30 cellular contexts compared by ENCODE assay signal in genomic region chr3:7082244-7082643, GRCh38.
"Had no signal": no experiment of that assay in that cellular context is flagged by ENCODE, and none has a peak within 500 bp of the region (broad histone marks: within the 10 kb centered on the region; RNA-seq: fewer than 3 reads in every experiment).

No MANE protein-coding gene starts in this region.

- H3K27me3 ChIP-seq: neutrophil, pancreas, spleen, suprapubic skin, testis, tibial artery, transverse colon, upper lobe of right lung, uterus had no signal

- H3K4me1 Mint-ChIP-seq: naive thymus-derived CD8-positive, alpha-beta T cell; nephron progenitor cell; neural crest cell; stimulated activated memory B cell treated with anti-CD40 and anti-IgM and Interleukin-4, amounts not matched to agents 10 μg/mL and 1 μg/mL and 100 μg/mL, for 72 hours; stimulated activated naive CD8-positive, alpha-beta T cell treated with anti-CD3 and anti-CD28 coated beads, Interleukin-15, amount 100 ng/mL, for 72 hours had no signal

- ATAC-seq: naive thymus-derived CD8-positive, alpha-beta T cell; natural killer cell treated with Interleukin-12 subunit alpha and Interleukin-12 subunit beta and Interleukin-15 and Interleukin-18, amount 100 ng/mL, for 72 hours; pancreas; psoas muscle; right cardiac atrium; sciatic nerve; stimulated activated memory B cell treated with anti-CD40 and anti-IgM and Interleukin-4, amounts not matched to agents 10 μg/mL and 1 μg/mL and 100 μg/mL, for 72 hours; stimulated activated naive CD8-positive, alpha-beta T cell treated with anti-CD3 and anti-CD28 coated beads, Interleukin-15, amount 100 ng/mL, for 72 hours; stimulated activated naive CD8-positive, alpha-beta T cell treated with anti-CD3 and anti-CD28 coated beads, Interleukin-15, Interleukin-2, amounts not matched to agents 100 U/mL and 50 U/mL, for 24 hours; upper lobe of right lung had no signal

- H3K36me3 Mint-ChIP-seq: naive thymus-derived CD8-positive, alpha-beta T cell; natural killer cell treated with Interleukin-12 subunit alpha and Interleukin-12 subunit beta and Interleukin-15 and Interleukin-18, amount 100 ng/mL, for 72 hours; stimulated activated memory B cell treated with anti-CD40 and anti-IgM and Interleukin-4, amounts not matched to agents 10 μg/mL and 1 μg/mL and 100 μg/mL, for 72 hours; type B pancreatic cell had no signal

- H3K27me3 Mint-ChIP-seq: naive thymus-derived CD8-positive, alpha-beta T cell; natural killer cell treated with Interleukin-12 subunit alpha and Interleukin-12 subunit beta and Interleukin-15 and Interleukin-18, amount 100 ng/mL, for 72 hours; stimulated activated memory B cell treated with anti-CD40 and anti-IgM and Interleukin-4, amounts not matched to agents 10 μg/mL and 1 μg/mL and 100 μg/mL, for 72 hours; stimulated activated naive CD8-positive, alpha-beta T cell treated with anti-CD3 and anti-CD28 coated beads, Interleukin-15, amount 100 ng/mL, for 72 hours; type B pancreatic cell had no signal

- H3K27ac Mint-ChIP-seq: naive thymus-derived CD8-positive, alpha-beta T cell; natural killer cell treated with Interleukin-12 subunit alpha and Interleukin-12 subunit beta and Interleukin-15 and Interleukin-18, amount 100 ng/mL, for 72 hours; nephron progenitor cell; stimulated activated memory B cell treated with anti-CD40 and anti-IgM and Interleukin-4, amounts not matched to agents 10 μg/mL and 1 μg/mL and 100 μg/mL, for 72 hours; type B pancreatic cell had no signal

- H3K4me1 ChIP-seq: pancreas, psoas muscle, spleen, suprapubic skin, tibial artery, transverse colon, upper lobe of right lung, uterus had no signal

- DNase-seq: naive thymus-derived CD8-positive, alpha-beta T cell; nephron progenitor cell; nucleus accumbens; pancreas; psoas muscle; right cardiac atrium; spleen; stimulated activated CD4-positive, alpha-beta T cell treated with anti-CD3 and anti-CD28 coated beads, Interleukin-12 subunit alpha, Interleukin-12 subunit beta, amount 100 ng/mL, for 4 hours; stimulated activated CD4-positive, alpha-beta T cell treated with anti-CD3 and anti-CD28 coated beads, Interleukin-1b, Interleukin-23, amount 100 ng/mL, for 48 hours; stimulated activated CD4-positive, alpha-beta T cell treated with anti-CD3 and anti-CD28 coated beads, Interleukin-4, amount 100 ng/mL, for 1 hour; stimulated activated CD4-positive, alpha-beta T cell treated with anti-CD3 and anti-CD28 coated beads, Interleukin-4, amount 100 ng/mL, for 4 hours; stimulated activated CD8-positive, alpha-beta memory T cell treated with anti-CD3 and anti-CD28 coated beads, Interleukin-4, amount 100 ng/mL, for 48 hours; stimulated activated naive CD4-positive, alpha-beta T cell; stimulated activated naive CD8-positive, alpha-beta T cell treated with anti-CD3 and anti-CD28 coated beads, Interleukin-15, amount 100 ng/mL, for 72 hours; stimulated activated naive CD8-positive, alpha-beta T cell treated with anti-CD3 and anti-CD28 coated beads, Interleukin-15, Interleukin-2, amounts not matched to agents 100 U/mL and 50 U/mL, for 24 hours; substantia nigra; testis; tibial artery; transverse colon; upper lobe of right lung; uterus had no signal

- FAIRE-seq: pancreas had no signal

- H3K4me2 ChIP-seq: smooth muscle cell had no signal

- H3K36me3 ChIP-seq: neutrophil, pancreas, spleen, suprapubic skin, tibial artery, transverse colon, upper lobe of right lung, uterus had no signal

- H3K4me3 ChIP-seq: pancreas, psoas muscle, skin epidermis, smooth muscle cell, spleen, suprapubic skin, testis, tibial artery, transverse colon, upper lobe of right lung, uterus had no signal

- H3K4me3 Mint-ChIP-seq: naive thymus-derived CD8-positive, alpha-beta T cell; natural killer cell treated with Interleukin-12 subunit alpha and Interleukin-12 subunit beta and Interleukin-15 and Interleukin-18, amount 100 ng/mL, for 72 hours; nephron progenitor cell; neural crest cell; stimulated activated memory B cell treated with anti-CD40 and anti-IgM and Interleukin-4, amounts not matched to agents 10 μg/mL and 1 μg/mL and 100 μg/mL, for 72 hours; stimulated activated naive CD8-positive, alpha-beta T cell treated with anti-CD3 and anti-CD28 coated beads, Interleukin-15, amount 100 ng/mL, for 72 hours; type B pancreatic cell had no signal

- H3K27ac ChIP-seq: neutrophil, pancreas, psoas muscle, skin epidermis, spleen, suprapubic skin, testis, tibial artery, transverse colon, upper lobe of right lung, uterus had no signal

- H3K9me3 Mint-ChIP-seq: nephron progenitor cell, neural crest cell, type B pancreatic cell had no signal

- H3K9me3 ChIP-seq: neutrophil, pancreas, psoas muscle, suprapubic skin, testis, tibial artery, transverse colon, upper lobe of right lung, uterus had no signal
